8 cellular contexts compared by ENCODE assay signal in the genomic region with DNA sequence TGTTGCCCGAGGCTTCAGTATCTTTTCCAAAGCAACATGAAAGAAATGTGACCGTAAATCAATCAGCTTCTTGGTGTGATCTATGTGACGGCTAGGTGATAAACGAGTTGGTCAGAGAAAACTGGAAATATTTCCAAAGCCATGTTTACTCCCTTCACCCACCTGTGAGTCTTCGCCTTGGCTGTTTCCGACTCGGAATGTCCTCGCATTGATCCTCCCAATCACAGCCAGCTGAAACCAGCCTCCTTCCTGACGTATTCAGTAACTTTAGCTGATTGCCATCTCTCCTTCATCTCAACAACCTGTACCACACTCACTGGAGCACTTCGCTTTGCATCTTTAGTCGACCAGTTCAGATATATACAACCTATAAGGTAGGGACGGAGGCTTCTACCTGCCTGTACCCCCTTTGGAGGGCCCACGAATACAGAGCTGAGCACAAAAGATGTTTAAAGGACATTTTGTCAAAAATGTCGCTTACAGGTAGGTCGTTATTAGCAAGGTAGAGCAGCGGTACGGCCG. TPM values are rescaled to one million over a fixed set of nuclear protein-coding genes. Genes with fewer than 3 reads are reported as not detected.
A peak's percentile ranks its signal among the peaks of the same experiment; 100 is the strongest.
DNase-seq lines count a peak whose midpoint lies in the region; ATAC-seq, FAIRE-seq and TF ChIP-seq lines count a peak whose summit lies in the region.

No MANE protein-coding gene starts in this region.

- no peak for TF ChIP-seq EP300 in upper lobe of left lung (IDR thresholded peaks at IDR 0.05)

- H4K91ac ChIP-seq in mesenchymal stem cell (ENCODE audit: low read length): peak overlapping the region; percentile 96

- H2BK12ac ChIP-seq in mesenchymal stem cell (ENCODE audit: low read length in 2 of 2): peak overlapping the region in 1 of 2 experiments; percentile 82

- TF ChIP-seq POLR2A in GM18505 (IDR thresholded peaks at IDR 0.05; ENCODE audit: borderline replicate concordance, extremely low read depth, insufficient read depth, insufficient read length) (no peak), upper lobe of left lung (IDR thresholded peaks at IDR 0.05) (no peak)

- peaks cover 10% of the 10 kb centered on the region for H3K4me1 ChIP-seq in mesenchymal stem cell (ENCODE audit: control insufficient read depth, insufficient read depth, low read depth, low read length)
- peaks cover 27 to 31% (median 28%) of the 10 kb centered on the region in 4 donors for H3K4me1 ChIP-seq in upper lobe of left lung

- H3K36me3 ChIP-seq in mesenchymal stem cell (ENCODE audit: control insufficient read depth in 1 of 2, insufficient read depth in 2 of 2, low read depth in 1 of 2, low read length in 2 of 2) (peaks cover 12 to 52% of the 10 kb centered on the region in 2 experiments), upper lobe of left lung (peaks cover 24 to 44% (median 40%) of the 10 kb centered on the region in 4 donors)

- DNase-seq in NCI-H2227 treated with DMSO at 0.1 percent for 48 hours (lab: John Stamatoyannopoulos, UW) (peak; percentile 44), coronary artery (ENCODE audit: low spot score) (no peak), mesenchymal stem cell (no peak), upper lobe of left lung (no peak), GM19239 (ENCODE audit: insufficient read length, low spot score) (no peak), islet precursor cell (no peak)
- no peak for DNase-seq in activated CD4-positive, CD25-positive, alpha-beta regulatory T cell (lab: John Stamatoyannopoulos, UW)

- H3K4ac ChIP-seq in mesenchymal stem cell (ENCODE audit: low read depth in 1 of 2, low read length in 2 of 2): peak overlapping the region; percentile 73 to 100

- 79% methylated on average over 18 of the region's 18 CpGs for WGBS in mesenchymal stem cell
- 19 to 26% methylated on average over 18 of the region's 18 CpGs for WGBS in upper lobe of left lung, 2 donors

- H3K9me3 ChIP-seq in mesenchymal stem cell (ENCODE audit: control insufficient read depth, low read length) (no peaks in the 10 kb centered on the region), upper lobe of left lung (no peaks in the 10 kb centered on the region)

- H4K8ac ChIP-seq in mesenchymal stem cell (ENCODE audit: low read length): peak overlapping the region; percentile 97

- H3K9ac ChIP-seq in mesenchymal stem cell (ENCODE audit: low read length): peak overlapping the region; percentile 93

- no peak overlapping the region for H2BK120ac ChIP-seq in mesenchymal stem cell (ENCODE audit: low read depth, low read length)

- peak overlapping the region; percentile 28 to 37 for H3K18ac ChIP-seq in mesenchymal stem cell (ENCODE audit: low read depth in 1 of 2, low read length in 2 of 2)

- H3K27me3 ChIP-seq in mesenchymal stem cell (ENCODE audit: control insufficient read depth in 1 of 2, insufficient read depth in 1 of 2, low read length in 2 of 2): no peaks in the 10 kb centered on the region
- no peaks in the 10 kb centered on the region for H3K27me3 ChIP-seq in upper lobe of left lung

- FAIRE-seq in GM19239 (lab: Jason Lieb, UNC): no peak

- H3K4me2 ChIP-seq in mesenchymal stem cell (ENCODE audit: low read length, poor library complexity, severe bottlenecking): peak overlapping the region; percentile 61

- H2BK15ac ChIP-seq in mesenchymal stem cell (ENCODE audit: low read depth, poor library complexity, severe bottlenecking): no peak overlapping the region

- peak overlapping the region; percentile 95 for H2AK5ac ChIP-seq in mesenchymal stem cell (ENCODE audit: low read length, severe bottlenecking)

- H3K79me1 ChIP-seq in mesenchymal stem cell (replicated peaks; ENCODE audit: low read length, poor library complexity, severe bottlenecking): peaks cover 11% of the 10 kb centered on the region

- H3K27ac ChIP-seq in coronary artery (peak overlapping the region; percentile 73 to 87), mesenchymal stem cell (ENCODE audit: low read length, poor library complexity, severe bottlenecking) (peak overlapping the region; percentile 98), upper lobe of left lung (peak overlapping the region; percentile 81 to 93 (median 88))

- H3K4me3 ChIP-seq in coronary artery (peak overlapping the region; percentile 79), mesenchymal stem cell (ENCODE audit: insufficient read depth in 1 of 2, low read depth in 1 of 2, low read length in 2 of 2) (peak overlapping the region; percentile 12 to 93), upper lobe of left lung (peak overlapping the region; percentile 23 to 88 (median 82))

- no peak overlapping the region for H3K23ac ChIP-seq in mesenchymal stem cell (ENCODE audit: low read length in 2 of 2)

- ATAC-seq in GM18505 (IDR thresholded peaks at IDR 0.05; ENCODE audit: unreplicated experiment): peak; percentile 8
- peak; percentile 6 to 58 for ATAC-seq in upper lobe of left lung (ENCODE audit: low FRiP score in 2 of 2)

- H2BK5ac ChIP-seq in mesenchymal stem cell (ENCODE audit: low read depth, low read length, poor library complexity, severe bottlenecking): no peak overlapping the region

- no peak overlapping the region for H3K14ac ChIP-seq in mesenchymal stem cell (ENCODE audit: low read length in 2 of 2)

- H2AFZ ChIP-seq in mesenchymal stem cell (ENCODE audit: low read depth, low read length): peak overlapping the region; percentile 91

- TF ChIP-seq CTCF in coronary artery (IDR thresholded peaks at IDR 0.05) (no peak), upper lobe of left lung (IDR thresholded peaks at IDR 0.05) (no peak)

RNA-seq across cellular contexts. Expression of gene RPL26, which starts 7.2 kb away (rescaled TPM):
- polyA plus RNA-seq in mesenchymal stem cell (2013, experiment 1 of 2): 6,000 TPM
- 5,819 TPM for polyA plus RNA-seq in mesenchymal stem cell (2013, experiment 2 of 2)
- 1,000 to 10,000 TPM in 3 of 6 donors, 100 to 1,000 TPM in 3; 736 to 1,938 (median 1,066) TPM for total RNA-seq in upper lobe of left lung

RNA-seq across cellular contexts. Expression of gene RNF222, which starts 21.8 kb away (rescaled TPM):
- polyA plus RNA-seq in mesenchymal stem cell (2013, experiment 1 of 2): not detected
- not detected for polyA plus RNA-seq in mesenchymal stem cell (2013, experiment 2 of 2)
- not detected for total RNA-seq in upper lobe of left lung

RNA-seq across cellular contexts. Expression of gene ODF4, which starts 36.2 kb away (rescaled TPM):
- not detected for polyA plus RNA-seq in mesenchymal stem cell (2013, experiment 1 of 2)
- polyA plus RNA-seq in mesenchymal stem cell (2013, experiment 2 of 2): not detected
- total RNA-seq in upper lobe of left lung: not detected

RNA-seq across cellular contexts. Expression of gene NDEL1, which starts 59.9 kb away (rescaled TPM):
- 64.7 TPM for polyA plus RNA-seq in mesenchymal stem cell (2013, experiment 1 of 2)
- polyA plus RNA-seq in mesenchymal stem cell (2013, experiment 2 of 2): 65.9 TPM
- total RNA-seq in upper lobe of left lung: 100 to 1,000 TPM in 2 of 6 donors, 10 to 100 TPM in 4; 62.3 to 138 (median 85.4) TPM
